In genomic region chr1:190084552-190084951, GRCh38 we compare ENCODE assay signal across 12 cellular contexts.
DNase-seq lines count a peak whose midpoint lies in the region; ATAC-seq and TF ChIP-seq lines count a peak whose summit lies in the region.
"Had no signal": no experiment of that assay in that cellular context is flagged by ENCODE, and none has a peak within 500 bp of the region (broad histone marks: within the 10 kb centered on the region; RNA-seq: fewer than 3 reads in every experiment).

No MANE protein-coding gene starts in this region.

- H3K27me3 Mint-ChIP-seq in MCF 10A (ENCODE audit: insufficient read depth, unreplicated experiment) (no peaks in the 10 kb centered on the region), type B pancreatic cell (no peaks in the 10 kb centered on the region)

- no peak overlapping the region for H3K27ac ChIP-seq in breast epithelium
- H3K27ac ChIP-seq in Karpas-422 (ENCODE audit: low read length): no peak overlapping the region
- no peak overlapping the region for H3K27ac ChIP-seq in mammary epithelial cell (ENCODE audit: insufficient read depth, low read depth, low read length)
- H3K27ac ChIP-seq: ovary had no signal

- no peaks in the 10 kb centered on the region for H3K9me3 Mint-ChIP-seq in MCF 10A (ENCODE audit: unreplicated experiment)
- no peaks in the 10 kb centered on the region for H3K9me3 Mint-ChIP-seq in type B pancreatic cell
- H3K9me3 Mint-ChIP-seq: T-helper 1 cell treated with Interleukin-12 subunit alpha and Interleukin-12 subunit beta and Interleukin-4 antibody, amounts not matched to agents 30 μg/mL and 1 μg/mL, for 36 hours had no signal

- H3K27me3 ChIP-seq in breast epithelium: no peaks in the 10 kb centered on the region
- no peaks in the 10 kb centered on the region for H3K27me3 ChIP-seq in Karpas-422 (ENCODE audit: low read length)
- H3K27me3 ChIP-seq in mammary epithelial cell (ENCODE audit: insufficient read depth, low read length): no peaks in the 10 kb centered on the region
- H3K27me3 ChIP-seq: ovary had no signal

- POLR2A ChIA-PET in MCF 10A (lab: Yijun Ruan, JAX): no interaction called here

- ATAC-seq in stimulated activated naive CD8-positive, alpha-beta T cell treated with anti-CD3 and anti-CD28 coated beads, Interleukin-15, Interleukin-2, amounts not matched to agents 100 U/mL and 50 U/mL, for 24 hours: no peak

- in situ Hi-C loops in mammary epithelial cell (cut with MboI; ENCODE audit: low sequenced_read_pairs in 2 of 2): no loop called here

- H3K79me2 ChIP-seq in Karpas-422 (ENCODE audit: low read length): no peaks in the 10 kb centered on the region
- no peaks in the 10 kb centered on the region for H3K79me2 ChIP-seq in mammary epithelial cell (ENCODE audit: insufficient read depth, low read length)

- 55% methylated on average over 6 of the region's 8 CpGs for WGBS in mammary epithelial cell (ENCODE audit: low coverage, missing lambda C conversion rate)

- H3K9me2 ChIP-seq in Karpas-422 (replicated peaks; ENCODE audit: insufficient read depth, low read length): no peaks in the 10 kb centered on the region

- H3K4me1 ChIP-seq in breast epithelium (no peaks in the 10 kb centered on the region), Karpas-422 (ENCODE audit: low read length) (no peaks in the 10 kb centered on the region), mammary epithelial cell (ENCODE audit: insufficient read depth, low read length) (no peaks in the 10 kb centered on the region)

- H4K20me1 ChIP-seq in Karpas-422 (ENCODE audit: insufficient read depth, low read depth, low read length) (no peaks in the 10 kb centered on the region), mammary epithelial cell (ENCODE audit: insufficient read depth, low read length) (no peaks in the 10 kb centered on the region)

- H3K27ac Mint-ChIP-seq in MCF 10A (ENCODE audit: low read depth, unreplicated experiment) (no peak overlapping the region), type B pancreatic cell (no peak overlapping the region)
- H3K27ac Mint-ChIP-seq: T-helper 1 cell treated with Interleukin-12 subunit alpha and Interleukin-12 subunit beta and Interleukin-4 antibody, amounts not matched to agents 30 μg/mL and 1 μg/mL, for 36 hours had no signal

- CTCF ChIA-PET in MCF 10A (lab: Yijun Ruan, JAX): interaction anchor here (0.7 kb wide), 1 partner anchor 113 kb away, joined by 3 read pairs; no protein-coding TSS in a partner anchor
- CTCF ChIA-PET in mammary epithelial cell (lab: Charles Lee; ENCODE audit: low non-redundant PET): no interaction called here

- H3K4me3 ChIP-seq in breast epithelium: no peak overlapping the region
- no peak overlapping the region for H3K4me3 ChIP-seq in Karpas-422 (ENCODE audit: low read length)
- no peak overlapping the region for H3K4me3 ChIP-seq in mammary epithelial cell (replicated peaks in 1 of 3; ENCODE audit: insufficient read depth in 1 of 3, low read depth in 2 of 3, low read length in 3 of 3)
- H3K4me3 ChIP-seq: ovary had no signal

- H3K36me3 Mint-ChIP-seq in MCF 10A (ENCODE audit: insufficient read depth, unreplicated experiment) (no peaks in the 10 kb centered on the region), type B pancreatic cell (no peaks in the 10 kb centered on the region)

- H3K4me3 Mint-ChIP-seq in MCF 10A (ENCODE audit: unreplicated experiment) (no peak overlapping the region), type B pancreatic cell (no peak overlapping the region)
- H3K4me3 Mint-ChIP-seq: T-helper 1 cell treated with Interleukin-12 subunit alpha and Interleukin-12 subunit beta and Interleukin-4 antibody, amounts not matched to agents 30 μg/mL and 1 μg/mL, for 36 hours had no signal

- no peaks in the 10 kb centered on the region for H3K9me3 ChIP-seq in breast epithelium
- H3K9me3 ChIP-seq in Karpas-422 (ENCODE audit: low read length): peaks cover 23% of the 10 kb centered on the region
- H3K9me3 ChIP-seq in mammary epithelial cell (replicated peaks; ENCODE audit: insufficient read depth, low read length): no peaks in the 10 kb centered on the region
- H3K9me3 ChIP-seq: ovary had no signal

- no peaks in the 10 kb centered on the region for H3K36me3 ChIP-seq in breast epithelium
- no peaks in the 10 kb centered on the region for H3K36me3 ChIP-seq in Karpas-422 (ENCODE audit: insufficient read depth, low read length)
- no peaks in the 10 kb centered on the region for H3K36me3 ChIP-seq in mammary epithelial cell (ENCODE audit: insufficient read depth, low read length)
- H3K36me3 ChIP-seq: ovary had no signal

- BruUV-seq in MCF 10A (replicated peaks; lab: Mats Ljungman, UMichigan) (no TSS peak), mammary epithelial cell (replicated peaks; lab: Mats Ljungman, UMichigan) (no TSS peak)

- dilution Hi-C loops in mammary epithelial cell (cut with HindIII; ENCODE audit: low sequenced_read_pairs): no loop called here

- TF ChIP-seq CTCF in MCF 10A (IDR thresholded peaks at IDR 0.05; ENCODE audit: unreplicated experiment) (peak; percentile 18), breast epithelium (IDR thresholded peaks at IDR 0.05) (no peak), mammary epithelial cell (conservative IDR thresholded peaks at IDR 0.05 in 1 of 2, IDR thresholded peaks at IDR 0.05 in 1 of 2; ENCODE audit: extremely low read depth in 1 of 2, insufficient read depth in 1 of 2, low read depth in 1 of 2, low read length in 2 of 2) (peak; percentile 28 to 33), type B pancreatic cell (conservative IDR thresholded peaks at IDR 0.05) (peak; percentile 59)

- no peak overlapping the region for H3K4me2 ChIP-seq in Karpas-422 (ENCODE audit: low read depth, low read length, poor library complexity, severe bottlenecking)
- H3K4me2 ChIP-seq in mammary epithelial cell (ENCODE audit: insufficient read depth, low read depth, low read length): no peak overlapping the region

- intact Hi-C loops in MCF 10A (cut with micrococcal nuclease) (no loop called here), breast epithelium (cut with DNase I; ENCODE audit: low total_unique reads) (no loop called here), mammary epithelial cell (cut with micrococcal nuclease) (no loop called here)

- DNase-seq in MCF 10A (ENCODE audit: unreplicated experiment): no peak
- DNase-seq in breast epithelium (ENCODE audit: low spot score in 2 of 2): no peak
- DNase-seq in Karpas-422: peak; percentile 44
- no peak for DNase-seq in mammary epithelial cell
- no peak for DNase-seq in type B pancreatic cell (ENCODE audit: extremely low spot score, unreplicated experiment)
- no peak for DNase-seq in hepatic stellate cell (ENCODE audit: low spot score)
- DNase-seq in SHP77 treated with DMSO at 0.1 percent for 48 hours (lab: John Stamatoyannopoulos, UW): no peak
- DNase-seq in stimulated activated naive CD8-positive, alpha-beta T cell treated with anti-CD3 and anti-CD28 coated beads, Interleukin-15, Interleukin-2, amounts not matched to agents 100 U/mL and 50 U/mL, for 24 hours: no peak
- DNase-seq: activated CD8-positive, alpha-beta memory T cell treated with anti-CD3 and anti-CD28 coated beads, Interleukin-2, amount 50 U/mL, for 48 hours; NCI-H226; ovary had no signal

- no peak for TF ChIP-seq POLR2A in breast epithelium (IDR thresholded peaks at IDR 0.05)

- no peaks in the 10 kb centered on the region for H3K4me1 Mint-ChIP-seq in MCF 10A (ENCODE audit: insufficient read depth, unreplicated experiment)
- H3K4me1 Mint-ChIP-seq in type B pancreatic cell (ENCODE audit: unreplicated experiment): no peaks in the 10 kb centered on the region

- H2AFZ ChIP-seq in Karpas-422 (ENCODE audit: low read length): no peak overlapping the region
- no peak overlapping the region for H2AFZ ChIP-seq in mammary epithelial cell (ENCODE audit: low read depth, low read length)

- H3K9ac ChIP-seq in Karpas-422 (ENCODE audit: low read length) (no peak overlapping the region), mammary epithelial cell (ENCODE audit: insufficient read depth, low read length) (no peak overlapping the region)

Comparison
In these comparisons a context has a peak if more than half of its experiments do, and no peak if none do; other contexts are left out.
1. CTCF ChIP-seq: peak in MCF 10A (single experiment), mammary epithelial cell (2 of 2) and type B pancreatic cell (single experiment); none in breast epithelium (0 of 3).